ENCODE assay signal across 18 cellular contexts in the genomic region with DNA sequence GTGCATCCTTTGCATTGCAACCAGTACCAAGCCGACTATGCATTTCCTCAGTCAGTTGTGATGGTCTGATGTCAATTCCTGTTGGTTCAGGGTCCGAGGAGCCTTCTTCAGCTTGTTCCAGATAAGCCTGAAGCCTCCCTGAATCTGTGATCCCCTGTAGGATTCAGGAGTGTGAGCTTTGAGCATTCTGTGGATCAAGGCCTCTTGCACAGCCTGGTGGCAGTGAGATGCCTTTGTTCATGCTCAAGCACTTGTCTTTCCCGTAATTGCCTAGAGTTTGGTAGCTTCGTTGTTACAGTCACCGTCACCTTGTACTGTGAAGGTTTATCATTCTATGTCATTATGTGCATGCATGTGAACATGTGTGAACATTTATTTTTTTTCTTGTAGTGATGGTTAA.
"Had no signal": no experiment of that assay in that cellular context is flagged by ENCODE, and none has a peak within 500 bp of the region (broad histone marks: within the 10 kb centered on the region; RNA-seq: fewer than 3 reads in every experiment).

No MANE protein-coding gene starts in this region.

- DNase-seq: activated CD4-positive, alpha-beta memory T cell treated with anti-CD3 and anti-CD28 coated beads, Interleukin-2, amount 10 ng/mL, durations not matched to agents 7 days and 5 days; activated CD4-positive, alpha-beta T cell treated with anti-CD3 and anti-CD28 coated beads for 36 hours; activated CD8-positive, alpha-beta memory T cell treated with anti-CD3 and anti-CD28 coated beads, Interleukin-2, amount 50 U/mL, for 48 hours; activated naive CD4-positive, alpha-beta T cell treated with anti-CD3 and anti-CD28 coated beads for 36 hours; central memory CD4-positive, alpha-beta T cell; erythroblast; glutamatergic neuron; mammary epithelial cell; ovary; retina; stimulated activated CD4-positive, alpha-beta T cell treated with anti-CD3 and anti-CD28 coated beads, Interleukin-4, amount 100 ng/mL, for 4 hours; T1000 had no signal

- H3K27me3 Mint-ChIP-seq: activated CD4-positive, alpha-beta memory T cell treated with anti-CD3 and anti-CD28 coated beads, Interleukin-2, amount 10 ng/mL, durations not matched to agents 7 days and 5 days; activated CD4-positive, alpha-beta T cell treated with anti-CD3 and anti-CD28 coated beads for 36 hours had no signal

- H3K27ac Mint-ChIP-seq: activated CD4-positive, alpha-beta memory T cell treated with anti-CD3 and anti-CD28 coated beads, Interleukin-2, amount 10 ng/mL, durations not matched to agents 7 days and 5 days; activated CD4-positive, alpha-beta T cell treated with anti-CD3 and anti-CD28 coated beads for 36 hours; activated naive CD4-positive, alpha-beta T cell treated with anti-CD3 and anti-CD28 coated beads for 36 hours; activated T-helper 1 cell treated with anti-CD3 and anti-CD28 coated beads, Interleukin-12 subunit alpha, Interleukin-12 subunit beta, Interleukin-2, Interleukin-4 antibody, amounts not matched to agents 30 ng/mL and 10 ng/mL and 1 ng/mL, durations not matched to agents 14 hours and 24 hours and 36 hours; dendritic cell treated with granulocyte-macrophage colony-stimulating factor and Interleukin-4, amounts not matched to agents 40 ng/mL and 50 ng/mL, for 4 days had no signal

- H3K4me3 ChIP-seq: ovary, skin epidermis had no signal

- H3K9me3 Mint-ChIP-seq: activated CD4-positive, alpha-beta memory T cell treated with anti-CD3 and anti-CD28 coated beads, Interleukin-2, amount 10 ng/mL, durations not matched to agents 7 days and 5 days; dendritic cell treated with granulocyte-macrophage colony-stimulating factor and Interleukin-4, amounts not matched to agents 40 ng/mL and 50 ng/mL, for 4 days had no signal

- H3K4me3 Mint-ChIP-seq: activated CD4-positive, alpha-beta memory T cell treated with anti-CD3 and anti-CD28 coated beads, Interleukin-2, amount 10 ng/mL, durations not matched to agents 7 days and 5 days; activated CD4-positive, alpha-beta T cell treated with anti-CD3 and anti-CD28 coated beads for 36 hours; activated naive CD4-positive, alpha-beta T cell treated with anti-CD3 and anti-CD28 coated beads for 36 hours; activated T-helper 1 cell treated with anti-CD3 and anti-CD28 coated beads, Interleukin-12 subunit alpha, Interleukin-12 subunit beta, Interleukin-2, Interleukin-4 antibody, amounts not matched to agents 30 ng/mL and 10 ng/mL and 1 ng/mL, durations not matched to agents 14 hours and 24 hours and 36 hours; dendritic cell treated with granulocyte-macrophage colony-stimulating factor and Interleukin-4, amounts not matched to agents 40 ng/mL and 50 ng/mL, for 4 days had no signal

- ATAC-seq: activated CD4-positive, alpha-beta T cell treated with anti-CD3 and anti-CD28 coated beads for 36 hours; left lobe of liver; natural killer cell treated with Interleukin-12 subunit alpha and Interleukin-12 subunit beta and Interleukin-15 and Interleukin-18, amount 100 ng/mL, for 72 hours had no signal

- H3K9me3 ChIP-seq: ovary had no signal

- H3K27me3 ChIP-seq: ovary had no signal

- H3K36me3 ChIP-seq: ovary had no signal

- H3K27ac ChIP-seq: ovary, skin epidermis, VCaP had no signal
